Comparison of ENCODE assay signal across 14 cellular contexts in the genomic region with DNA sequence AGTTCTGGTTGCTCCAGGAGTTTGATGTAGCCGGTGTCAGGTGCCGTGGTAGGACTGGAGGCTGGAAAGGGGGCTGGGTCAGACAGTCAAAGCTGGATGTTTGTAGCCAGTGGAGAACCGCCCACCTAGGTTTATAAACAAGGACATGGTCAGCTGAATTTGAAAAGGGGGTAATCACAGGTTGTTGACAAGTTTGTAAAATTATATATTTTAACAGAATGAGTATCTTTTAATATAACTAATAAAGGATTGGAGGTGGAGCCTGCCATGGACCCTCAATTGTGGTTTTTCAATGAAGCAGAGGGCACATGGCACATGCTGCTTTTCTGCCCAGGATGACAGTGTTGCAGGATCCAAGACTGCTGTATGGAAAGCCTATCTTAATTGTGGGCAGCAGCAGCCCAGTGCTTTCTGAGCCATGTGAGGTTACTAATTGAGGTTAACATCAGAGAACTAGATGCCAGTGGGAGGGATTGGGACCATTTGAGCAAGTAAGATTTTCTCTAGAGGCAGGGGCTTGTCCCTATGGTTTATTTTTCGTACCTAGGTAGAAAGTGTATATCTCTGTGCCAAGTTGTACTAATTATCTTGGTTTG. TPM values are rescaled to one million over a fixed set of nuclear protein-coding genes. Genes with fewer than 3 reads are reported as not detected.
DNase-seq lines count a peak whose midpoint lies in the region; ATAC-seq and TF ChIP-seq lines count a peak whose summit lies in the region.
"Had no signal": no experiment of that assay in that cellular context is flagged by ENCODE, and none has a peak within 500 bp of the region (broad histone marks: within the 10 kb centered on the region; RNA-seq: fewer than 3 reads in every experiment).

No MANE protein-coding gene starts in this region.

- CTCF ChIA-PET in HEK293 (lab: Yijun Ruan, JAX) = interaction anchor here (0.7 to 0.9 kb wide), 4 partner anchors 15 to 908 kb away, joined by 3 read pairs; no protein-coding TSS in a partner anchor

- peak overlapping the region; percentile 77 for H3K4me3 Mint-ChIP-seq in activated CD4-positive, alpha-beta T cell treated with anti-CD3 and anti-CD28 coated beads, Interleukin-2, amount 10 ng/mL, durations not matched to agents 24 days and 14 days
- H3K4me3 Mint-ChIP-seq in activated naive CD8-positive, alpha-beta T cell = peak overlapping the region; percentile 87

- H3K9me3 ChIP-seq in HEK293 (ENCODE audit: control insufficient read depth, insufficient read depth, low read depth, low read length) = no peaks in the 10 kb centered on the region
- H3K9me3 ChIP-seq: left lung, stomach had no signal

- ATAC-seq in GM19467 (IDR thresholded peaks at IDR 0.05; ENCODE audit: unreplicated experiment) (no peak), HG02885 (IDR thresholded peaks at IDR 0.05; ENCODE audit: poor library complexity, unreplicated experiment) (no peak)
- ATAC-seq: left lung had no signal

- H3K36me3 Mint-ChIP-seq in activated CD4-positive, alpha-beta T cell treated with anti-CD3 and anti-CD28 coated beads, Interleukin-2, amount 10 ng/mL, durations not matched to agents 24 days and 14 days (ENCODE audit: low read depth) = peaks cover 31% of the 10 kb centered on the region
- peaks cover 13% of the 10 kb centered on the region for H3K36me3 Mint-ChIP-seq in activated naive CD8-positive, alpha-beta T cell

- peak overlapping the region; percentile 94 for H3K27ac Mint-ChIP-seq in activated CD4-positive, alpha-beta T cell treated with anti-CD3 and anti-CD28 coated beads, Interleukin-2, amount 10 ng/mL, durations not matched to agents 24 days and 14 days
- H3K27ac Mint-ChIP-seq in activated naive CD8-positive, alpha-beta T cell = peak overlapping the region; percentile 98

- DNase-seq in activated CD4-positive, alpha-beta T cell treated with anti-CD3 and anti-CD28 coated beads, Interleukin-2, amount 10 ng/mL, durations not matched to agents 24 days and 14 days = peak; percentile 71
- DNase-seq in activated CD4-positive, alpha-beta T cell treated with anti-CD3 and anti-CD28 coated beads, Interleukin-2, amount 50 U/mL, for 4 hours = no peak
- DNase-seq in renal cortical epithelial cell (ENCODE audit: low read depth) = peak; percentile 38
- no peak for DNase-seq in NCI-H1694 (lab: John Stamatoyannopoulos, UW)
- DNase-seq: GOT3, left lung, NCI-H1105 treated with DMSO at 0.1 percent for 48 hours, NCI-H2227 treated with DMSO at 0.1 percent for 48 hours, SIG-M5, stomach had no signal

- H3K27me3 Mint-ChIP-seq in activated CD4-positive, alpha-beta T cell treated with anti-CD3 and anti-CD28 coated beads, Interleukin-2, amount 10 ng/mL, durations not matched to agents 24 days and 14 days = no peaks in the 10 kb centered on the region
- no peaks in the 10 kb centered on the region for H3K27me3 Mint-ChIP-seq in activated naive CD8-positive, alpha-beta T cell

- H3K4me3 ChIP-seq in HEK293 (ENCODE audit: low read depth, low read length) = no peak overlapping the region
- H3K4me3 ChIP-seq: left lung, stomach had no signal

- intact Hi-C loops in activated CD4-positive, alpha-beta T cell treated with anti-CD3 and anti-CD28 coated beads, Interleukin-2, amount 10 ng/mL, durations not matched to agents 24 days and 14 days (cut with micrococcal nuclease) = loop anchor here (1.0 to 10.0 kb wide), 2 partner anchors 7 to 1440 kb away; no protein-coding TSS in a partner anchor

- H3K9me3 Mint-ChIP-seq in activated CD4-positive, alpha-beta T cell treated with anti-CD3 and anti-CD28 coated beads, Interleukin-2, amount 10 ng/mL, durations not matched to agents 24 days and 14 days = no peaks in the 10 kb centered on the region
- no peaks in the 10 kb centered on the region for H3K9me3 Mint-ChIP-seq in activated naive CD8-positive, alpha-beta T cell (ENCODE audit: low read depth)

- no peak for TF ChIP-seq CTCF in HEK293 (tag by site-specific recombination; IDR thresholded peaks at IDR 0.05)

- peaks cover 26% of the 10 kb centered on the region for H3K4me1 ChIP-seq in HEK293 (ENCODE audit: control insufficient read depth, insufficient read depth, low read length)

- POLR2A ChIA-PET in HEK293 (lab: Yijun Ruan, JAX) = no interaction called here

- no peak overlapping the region for H3K27ac ChIP-seq in HEK293 (ENCODE audit: extremely low read depth, low read depth, low read length)
- H3K27ac ChIP-seq: left lung, stomach had no signal

- H3K4me1 Mint-ChIP-seq in activated CD4-positive, alpha-beta T cell treated with anti-CD3 and anti-CD28 coated beads, Interleukin-2, amount 10 ng/mL, durations not matched to agents 24 days and 14 days = peaks cover 78% of the 10 kb centered on the region
- H3K4me1 Mint-ChIP-seq in activated naive CD8-positive, alpha-beta T cell (ENCODE audit: low read depth) = peaks cover 90% of the 10 kb centered on the region

- no peaks in the 10 kb centered on the region for H3K36me3 ChIP-seq in HEK293 (ENCODE audit: control insufficient read depth in 2 of 2, insufficient read depth in 1 of 2, low read length in 2 of 2)
- H3K36me3 ChIP-seq: left lung, stomach had no signal

TF ChIP-seq in HEK293, 187 proteins besides CTCF, POLR2A, EP300 and RAD21:
- no peak for TF ChIP-seq ZNF660 (tag by site-specific recombination; IDR thresholded peaks at IDR 0.05)
- no peak for TF ChIP-seq ZNF175 (tag by site-specific recombination; IDR thresholded peaks at IDR 0.05)
- peak; percentile 95 for TF ChIP-seq ZBTB17 (tag by site-specific recombination; IDR thresholded peaks at IDR 0.05)
- TF ChIP-seq, protein P1, sequence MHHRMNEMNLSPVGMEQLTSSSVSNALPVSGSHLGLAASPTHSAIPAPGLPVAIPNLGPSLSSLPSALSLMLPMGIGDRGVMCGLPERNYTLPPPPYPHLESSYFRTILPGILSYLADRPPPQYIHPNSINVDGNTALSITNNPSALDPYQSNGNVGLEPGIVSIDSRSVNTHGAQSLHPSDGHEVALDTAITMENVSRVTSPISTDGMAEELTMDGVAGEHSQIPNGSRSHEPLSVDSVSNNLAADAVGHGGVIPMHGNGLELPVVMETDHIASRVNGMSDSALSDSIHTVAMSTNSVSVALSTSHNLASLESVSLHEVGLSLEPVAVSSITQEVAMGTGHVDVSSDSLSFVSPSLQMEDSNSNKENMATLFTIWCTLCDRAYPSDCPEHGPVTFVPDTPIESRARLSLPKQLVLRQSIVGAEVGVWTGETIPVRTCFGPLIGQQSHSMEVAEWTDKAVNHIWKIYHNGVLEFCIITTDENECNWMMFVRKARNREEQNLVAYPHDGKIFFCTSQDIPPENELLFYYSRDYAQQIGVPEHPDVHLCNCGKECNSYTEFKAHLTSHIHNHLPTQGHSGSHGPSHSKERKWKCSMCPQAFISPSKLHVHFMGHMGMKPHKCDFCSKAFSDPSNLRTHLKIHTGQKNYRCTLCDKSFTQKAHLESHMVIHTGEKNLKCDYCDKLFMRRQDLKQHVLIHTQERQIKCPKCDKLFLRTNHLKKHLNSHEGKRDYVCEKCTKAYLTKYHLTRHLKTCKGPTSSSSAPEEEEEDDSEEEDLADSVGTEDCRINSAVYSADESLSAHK (tag by site-specific recombination; IDR thresholded peaks at IDR 0.05) = no peak
- TF ChIP-seq IKZF3 (tag by site-specific recombination; IDR thresholded peaks at IDR 0.05) = no peak
- peak; percentile 95 for TF ChIP-seq SP7 (tag by site-specific recombination; IDR thresholded peaks at IDR 0.05)
- no peak for TF ChIP-seq ZNF843 (tag by site-specific recombination; IDR thresholded peaks at IDR 0.05)

RNA-seq across cellular contexts. Expression of gene HECA, which starts 9.7 kb away (rescaled TPM):
- total RNA-seq in activated CD4-positive, alpha-beta T cell treated with anti-CD3 and anti-CD28 coated beads, Interleukin-2, amount 10 ng/mL, durations not matched to agents 24 days and 14 days = 45.7 and 47.7 TPM in 2 replicates
- total RNA-seq in renal cortical epithelial cell = 13.6 and 15.6 TPM in 2 replicates

Comparison
In these comparisons a context has a peak if more than half of its experiments do, and no peak if none do; other contexts are left out.
1. DNase-seq: peak in activated CD4-positive, alpha-beta T cell treated with anti-CD3 and anti-CD28 coated beads, Interleukin-2, amount 10 ng/mL, durations not matched to agents 24 days and 14 days (single experiment) and renal cortical epithelial cell (single experiment); none in activated CD4-positive, alpha-beta T cell treated with anti-CD3 and anti-CD28 coated beads, Interleukin-2, amount 50 U/mL, for 4 hours (0 of 2) and NCI-H1694 (single experiment).